Comparison of ENCODE assay signal across 25 cellular contexts in the genomic region with DNA sequence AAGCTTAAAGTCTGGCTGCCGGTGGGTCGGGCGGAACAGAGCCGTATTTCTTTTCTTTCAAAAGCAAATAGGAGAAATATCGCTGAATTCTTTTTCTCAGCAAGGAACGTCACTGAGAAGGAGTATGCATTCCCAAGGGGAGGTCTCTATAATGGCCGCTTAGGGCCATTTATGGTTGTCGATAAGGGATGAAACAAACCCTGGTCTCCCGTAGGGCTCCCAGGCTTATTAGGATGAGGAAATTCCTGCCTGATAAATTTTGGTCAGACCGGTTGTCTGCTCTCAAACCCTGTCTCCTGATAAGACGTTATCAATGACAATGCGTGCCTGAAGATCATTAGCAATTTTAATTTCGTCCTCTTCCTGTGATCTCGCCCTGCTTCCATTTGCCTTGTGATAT.
"Had no signal": no experiment of that assay in that cellular context is flagged by ENCODE, and none has a peak within 500 bp of the region (broad histone marks: within the 10 kb centered on the region; RNA-seq: fewer than 3 reads in every experiment).

No MANE protein-coding gene starts in this region.

- H3K4me1 Mint-ChIP-seq: activated naive CD8-positive, alpha-beta T cell treated with anti-CD3 and anti-CD28 coated beads for 36 hours; central memory CD8-positive, alpha-beta T cell; stimulated activated effector memory CD8-positive, alpha-beta T cell treated with anti-CD3 and anti-CD28 coated beads, Interleukin-12 subunit alpha, Interleukin-12 subunit beta, amount 100 ng/mL, for 72 hours had no signal

- H3K27ac ChIP-seq: breast epithelium, esophagus muscularis mucosa, parathyroid adenoma, right lobe of liver, skin epidermis, stomach, suprapubic skin, tibial nerve, vagina had no signal

- DNase-seq: activated CD4-positive, alpha-beta T cell treated with anti-CD3 and anti-CD28 coated beads for 4 hours; activated CD4-positive, alpha-beta T cell treated with anti-CD3 and anti-CD28 coated beads, Interleukin-2, amount 50 U/mL, for 48 hours; activated CD4-positive, CD25-positive, alpha-beta regulatory T cell; activated naive CD4-positive, alpha-beta T cell treated with Interleukin-2 at 50 U/mL for 16 hours; activated naive CD8-positive, alpha-beta T cell treated with anti-CD3 and anti-CD28 coated beads for 36 hours; activated T-cell treated with anti-CD3 and anti-CD28 coated beads, Interleukin-2, amount 50 U/mL, for 48 hours; amniotic stem cell; effector memory CD4-positive, alpha-beta T cell; hypothalamus; mesenchymal stem cell; mucosa of descending colon; nucleus accumbens; right lobe of liver; stimulated activated CD4-positive, alpha-beta T cell treated with anti-CD3 and anti-CD28 coated beads, Interleukin-2, amount 100 ng/mL, for 24 hours; stomach; T-helper 9 cell had no signal

- H3K27me3 ChIP-seq: breast epithelium, esophagus muscularis mucosa, right lobe of liver, stomach, suprapubic skin, tibial nerve, vagina had no signal

- H2AFZ ChIP-seq: parathyroid adenoma had no signal

- H3K36me3 Mint-ChIP-seq: stimulated activated effector memory CD8-positive, alpha-beta T cell treated with anti-CD3 and anti-CD28 coated beads, Interleukin-12 subunit alpha, Interleukin-12 subunit beta, amount 100 ng/mL, for 72 hours had no signal

- H3K27ac Mint-ChIP-seq: activated naive CD8-positive, alpha-beta T cell treated with anti-CD3 and anti-CD28 coated beads for 36 hours; stimulated activated effector memory CD8-positive, alpha-beta T cell treated with anti-CD3 and anti-CD28 coated beads, Interleukin-12 subunit alpha, Interleukin-12 subunit beta, amount 100 ng/mL, for 72 hours had no signal

- H3K79me2 ChIP-seq: parathyroid adenoma had no signal

- H3K36me3 ChIP-seq: breast epithelium, esophagus muscularis mucosa, right lobe of liver, stomach, suprapubic skin, tibial nerve had no signal

- H3K27me3 Mint-ChIP-seq: activated naive CD8-positive, alpha-beta T cell treated with anti-CD3 and anti-CD28 coated beads for 36 hours had no signal

- H3K4me3 ChIP-seq: breast epithelium, esophagus muscularis mucosa, mucosa of descending colon, right lobe of liver, skin epidermis, stomach, suprapubic skin, tibial nerve, vagina had no signal

- H3K4me1 ChIP-seq: breast epithelium, esophagus muscularis mucosa, parathyroid adenoma, right lobe of liver, stomach, suprapubic skin, tibial nerve, vagina had no signal

- H3K9me3 ChIP-seq: right lobe of liver had no signal

- ATAC-seq: mucosa of descending colon; right lobe of liver; stimulated activated effector memory CD8-positive, alpha-beta T cell treated with anti-CD3 and anti-CD28 coated beads, Interleukin-12 subunit alpha, Interleukin-12 subunit beta, amount 100 ng/mL, for 72 hours had no signal

- H3K4me3 Mint-ChIP-seq: activated naive CD8-positive, alpha-beta T cell treated with anti-CD3 and anti-CD28 coated beads for 36 hours; central memory CD8-positive, alpha-beta T cell; stimulated activated effector memory CD8-positive, alpha-beta T cell treated with anti-CD3 and anti-CD28 coated beads, Interleukin-12 subunit alpha, Interleukin-12 subunit beta, amount 100 ng/mL, for 72 hours had no signal
